In genomic region chr1:148735538-148735937, GRCh38 we compare ENCODE assay signal across 9 cellular contexts. TPM values are rescaled to one million over a fixed set of nuclear protein-coding genes. Genes with fewer than 3 reads are reported as not detected.
DNase-seq lines count a peak whose midpoint lies in the region; ATAC-seq, FAIRE-seq and TF ChIP-seq lines count a peak whose summit lies in the region.
"Not testable (repeated sequence)": the region's sequence is repeated elsewhere in the genome, so short reads cannot be mapped to it uniquely, and the experiment has no call there.
"Had no signal": no experiment of that assay in that cellular context is flagged by ENCODE, and none has a peak within 500 bp of the region (broad histone marks: within the 10 kb centered on the region; RNA-seq: fewer than 3 reads in every experiment).

No MANE protein-coding gene starts in this region.

- peak; percentile 77 for FAIRE-seq in GM19239 (lab: Jason Lieb, UNC)

- intact Hi-C loops in activated CD8-positive, alpha-beta T cell treated with anti-CD3 and anti-CD28 coated beads for 36 hours (cut with micrococcal nuclease); Right ventricle myocardium superior (cut with DNase I); mucosa of descending colon (cut with DNase I, micrococcal nuclease); upper lobe of right lung (cut with DNase I): not testable (repeated sequence)

- H3K4me1 Mint-ChIP-seq in activated CD8-positive, alpha-beta T cell treated with anti-CD3 and anti-CD28 coated beads for 36 hours (ENCODE audit: low read depth) = not testable (repeated sequence)

- H3K4me3 ChIP-seq in mucosa of descending colon, upper lobe of right lung: not testable (repeated sequence)

- H3K4me3 Mint-ChIP-seq in activated CD8-positive, alpha-beta T cell treated with anti-CD3 and anti-CD28 coated beads for 36 hours = not testable (repeated sequence)

- not testable (repeated sequence) for H3K4me1 ChIP-seq in mucosa of descending colon (ENCODE audit: low read depth); upper lobe of right lung

- not testable (repeated sequence) for H3K27ac Mint-ChIP-seq in activated CD8-positive, alpha-beta T cell treated with anti-CD3 and anti-CD28 coated beads for 36 hours

- H3K9me3 ChIP-seq in mucosa of descending colon, upper lobe of right lung: not testable (repeated sequence)

- H3K36me3 Mint-ChIP-seq in activated CD8-positive, alpha-beta T cell treated with anti-CD3 and anti-CD28 coated beads for 36 hours (ENCODE audit: low read depth) = not testable (repeated sequence)

- not testable (repeated sequence) for H3K9me3 Mint-ChIP-seq in activated CD8-positive, alpha-beta T cell treated with anti-CD3 and anti-CD28 coated beads for 36 hours

- H3K36me3 ChIP-seq in mucosa of descending colon (ENCODE audit: low read depth); upper lobe of right lung: not testable (repeated sequence)

- not testable (repeated sequence) for TF ChIP-seq CTCF in activated CD8-positive, alpha-beta T cell treated with anti-CD3 and anti-CD28 coated beads for 36 hours (IDR thresholded peaks at IDR 0.05); mucosa of descending colon (IDR thresholded peaks at IDR 0.05); upper lobe of right lung (IDR thresholded peaks at IDR 0.05)

- H3K27ac ChIP-seq in upper lobe of right lung = not testable (repeated sequence)

- DNase-seq in GM19239 (ENCODE audit: insufficient read length, low spot score); activated CD8-positive, alpha-beta T cell treated with anti-CD3 and anti-CD28 coated beads for 36 hours; Right ventricle myocardium superior; mucosa of descending colon; upper lobe of right lung: not testable (repeated sequence)

- POLR2A ChIA-PET in activated CD8-positive, alpha-beta T cell treated with anti-CD3 and anti-CD28 coated beads for 36 hours (lab: Charles Lee) = not testable (repeated sequence)

- CTCF ChIA-PET in activated CD8-positive, alpha-beta T cell treated with anti-CD3 and anti-CD28 coated beads for 36 hours (lab: Charles Lee) = not testable (repeated sequence)

- not testable (repeated sequence) for H3K27me3 Mint-ChIP-seq in activated CD8-positive, alpha-beta T cell treated with anti-CD3 and anti-CD28 coated beads for 36 hours

- ATAC-seq in GM18502 (IDR thresholded peaks at IDR 0.05; ENCODE audit: poor library complexity, unreplicated experiment) = peak; percentile 53
- peak; percentile 62 for ATAC-seq in HG02610 (IDR thresholded peaks at IDR 0.05; ENCODE audit: unreplicated experiment)
- peak; percentile 60 for ATAC-seq in HG03108 (IDR thresholded peaks at IDR 0.05; ENCODE audit: unreplicated experiment)
- peak; percentile 56 for ATAC-seq in activated CD8-positive, alpha-beta T cell treated with anti-CD3 and anti-CD28 coated beads for 36 hours
- peak; percentile 77 for ATAC-seq in Right ventricle myocardium superior (ENCODE audit: poor library complexity)
- peak; percentile 76 for ATAC-seq in mucosa of descending colon
- peak; percentile 96 for ATAC-seq in upper lobe of right lung

- not testable (repeated sequence) for H3K27me3 ChIP-seq in upper lobe of right lung

RNA-seq across cellular contexts. Expression of gene NUDT4B, which starts 13.0 kb away (rescaled TPM):
- not detected for total RNA-seq in activated CD8-positive, alpha-beta T cell treated with anti-CD3 and anti-CD28 coated beads for 36 hours
- total RNA-seq in Right ventricle myocardium superior = 0.38 TPM
- total RNA-seq in mucosa of descending colon = 1 to 10 TPM in 1 of 3 donors, under 1 TPM in 1, not detected in 1; 0.61 to 1.4 TPM
- total RNA-seq in upper lobe of right lung = 1.8 TPM
- total RNA-seq: ureter had no signal
